In genomic region chr22:37423283-37423682, GRCh38 we compare ENCODE assay signal across 8 cellular contexts.
"Had no signal": no experiment of that assay in that cellular context is flagged by ENCODE, and none has a peak within 500 bp of the region (broad histone marks: within the 10 kb centered on the region; RNA-seq: fewer than 3 reads in every experiment).

No MANE protein-coding gene starts in this region.

- H3K4me3 ChIP-seq: GM23338, HAP-1 had no signal

- H3K36me3 ChIP-seq: HAP-1 had no signal

- H3K9me3 ChIP-seq: HAP-1 had no signal

- H2AFZ ChIP-seq: GM23338 had no signal

- H3K4me2 ChIP-seq: GM23338, KMS-11 had no signal

- H3K27ac ChIP-seq: HL-60, KMS-11 had no signal

- H3K9ac ChIP-seq: KMS-11 had no signal

- DNase-seq: IMR-90, Karpas-422, KBM-7 had no signal

- ATAC-seq: GM23338, HCT116 had no signal
